27 cellular contexts compared by ENCODE assay signal in the genomic region with DNA sequence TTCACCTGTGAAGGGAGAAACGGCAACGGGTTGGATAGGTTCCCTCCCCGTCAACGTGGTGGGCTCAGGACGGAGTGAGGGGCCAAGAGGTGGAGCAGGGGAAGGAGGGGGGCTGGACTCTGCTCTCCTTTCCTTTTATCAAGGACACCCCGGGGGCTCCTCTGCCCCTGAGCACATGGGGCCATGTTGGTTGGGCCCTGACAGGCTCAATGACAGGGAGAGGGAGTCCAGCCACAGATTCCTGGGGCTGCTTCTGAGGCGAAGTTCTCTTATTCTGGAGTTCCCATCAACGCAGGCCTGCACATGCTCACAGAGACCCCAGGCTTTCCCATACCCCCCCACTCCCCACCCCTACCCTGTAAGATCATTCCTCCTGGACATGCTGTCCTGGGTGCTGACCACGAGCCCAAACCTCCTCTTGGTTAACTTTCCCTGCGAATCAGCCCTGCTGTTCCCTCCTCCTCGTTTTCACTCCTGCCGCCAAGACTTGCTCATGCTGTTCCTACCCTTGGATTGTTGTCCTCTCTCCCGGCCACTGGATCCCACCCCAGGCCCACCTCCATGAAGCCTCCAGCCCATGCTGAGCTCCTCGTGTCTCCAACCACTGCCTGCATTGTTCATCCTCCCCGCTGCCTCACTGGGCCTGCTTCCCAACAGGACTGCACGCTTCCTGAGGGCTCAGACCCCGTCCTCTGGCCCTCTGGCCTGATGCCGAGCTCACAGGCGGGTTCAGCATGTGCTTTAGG.
DNase-seq lines count a peak whose midpoint lies in the region; FAIRE-seq and TF ChIP-seq lines count a peak whose summit lies in the region.
"Had no signal": no experiment of that assay in that cellular context is flagged by ENCODE, and none has a peak within 500 bp of the region (broad histone marks: within the 10 kb centered on the region; RNA-seq: fewer than 3 reads in every experiment).

No MANE protein-coding gene starts in this region.

- H3K4me1 ChIP-seq in Caco-2: no peaks in the 10 kb centered on the region
- peaks cover 23% of the 10 kb centered on the region for H3K4me1 ChIP-seq in HUES64 (ENCODE audit: insufficient read depth, low read length)
- H3K4me1 ChIP-seq: BLaER1 had no signal

- DNase-seq in Caco-2: no peak
- no peak for DNase-seq in nephron progenitor cell
- no peak for DNase-seq in foreskin fibroblast
- DNase-seq in D721Med (ENCODE audit: insufficient read length, low spot score): no peak
- no peak for DNase-seq in immature natural killer cell
- DNase-seq in GM19240 (ENCODE audit: insufficient read length, low spot score): no peak
- DNase-seq: activated CD4-positive, alpha-beta T cell treated with anti-CD3 and anti-CD28 coated beads for 48 hours; activated gamma-delta T cell treated with Interleukin-2 at 50 U/mL for 16 hours; activated T-cell treated with anti-CD3 and anti-CD28 coated beads, Interleukin-2, amount 50 U/mL, for 24 hours; COR-L47; cortex of kidney; kidney; MV-4-11; NCI-H187 treated with DMSO at 0.1 percent for 48 hours; NCI-H226; RPMI8226; stimulated activated CD4-positive, alpha-beta T cell treated with anti-CD3 and anti-CD28 coated beads, Interleukin-12 subunit alpha, Interleukin-12 subunit beta, amount 100 ng/mL, for 4 hours; stimulated activated CD4-positive, alpha-beta T cell treated with anti-CD3 and anti-CD28 coated beads, Interleukin-4, amount 100 ng/mL, for 4 hours; stimulated activated naive CD8-positive, alpha-beta T cell treated with anti-CD3 and anti-CD28 coated beads, Interleukin-15, Interleukin-2, amounts not matched to agents 100 U/mL and 50 U/mL, for 24 hours had no signal

- POLR2A ChIA-PET in Caco-2 (lab: Charles Lee): no interaction called here

- H3K27me3 Mint-ChIP-seq in Caco-2 (ENCODE audit: insufficient read depth, unreplicated experiment): no peaks in the 10 kb centered on the region
- H3K27me3 Mint-ChIP-seq in dendritic cell treated with granulocyte-macrophage colony-stimulating factor and Interleukin-4, amounts not matched to agents 40 ng/mL and 50 ng/mL, for 4 days: no peaks in the 10 kb centered on the region
- no peaks in the 10 kb centered on the region for H3K27me3 Mint-ChIP-seq in nephron progenitor cell (ENCODE audit: low read depth, poor library complexity)
- peaks cover 0 to 6% (median 4%) of the 10 kb centered on the region in 3 donors for H3K27me3 Mint-ChIP-seq in immature natural killer cell (ENCODE audit: low read depth in 3 of 3)

- CTCF ChIA-PET in Caco-2 (lab: Charles Lee): no interaction called here

- intact Hi-C loops in Caco-2 (cut with micrococcal nuclease; ENCODE audit: unreplicated experiment): no loop called here
- intact Hi-C loops in dendritic cell treated with granulocyte-macrophage colony-stimulating factor and Interleukin-4, amounts not matched to agents 40 ng/mL and 50 ng/mL, for 4 days (cut with micrococcal nuclease): no loop called here

- H3K9ac ChIP-seq in HUES64 (ENCODE audit: low read depth, low read length): no peak overlapping the region
- H3K9ac ChIP-seq: BLaER1 had no signal

- no peak overlapping the region for H3K4me3 ChIP-seq in Caco-2 (ENCODE audit: low read depth, low read length)
- H3K4me3 ChIP-seq in HUES64 (ENCODE audit: low read length): no peak overlapping the region
- no peak overlapping the region for H3K4me3 ChIP-seq in foreskin fibroblast (ENCODE audit: low read depth in 1 of 2, low read length in 2 of 2)
- H3K4me3 ChIP-seq: BLaER1, lung, thoracic aorta had no signal

- no peak for TF ChIP-seq CTCF in Caco-2 (IDR thresholded peaks at IDR 0.05; ENCODE audit: insufficient read depth in 1 of 2, low read depth in 1 of 2, low read length in 1 of 2, severe bottlenecking in 1 of 2, unreplicated experiment in 1 of 2)
- no peak for TF ChIP-seq CTCF in nephron progenitor cell (IDR thresholded peaks at IDR 0.05)
- TF ChIP-seq CTCF in foreskin fibroblast (IDR thresholded peaks at IDR 0.05; ENCODE audit: low read depth, low read length): no peak
- no peak for TF ChIP-seq CTCF in D721Med (IDR thresholded peaks at IDR 0.05; ENCODE audit: insufficient read depth, missing control alignments)

- H3K4me1 Mint-ChIP-seq in Caco-2 (ENCODE audit: low read depth, unreplicated experiment) (no peaks in the 10 kb centered on the region), nephron progenitor cell (peaks cover 40% of the 10 kb centered on the region), immature natural killer cell (no peaks in the 10 kb centered on the region)
- H3K4me1 Mint-ChIP-seq in dendritic cell treated with granulocyte-macrophage colony-stimulating factor and Interleukin-4, amounts not matched to agents 40 ng/mL and 50 ng/mL, for 4 days (ENCODE audit: low read depth): peaks cover 30% of the 10 kb centered on the region

- WGBS in HUES64: 90% methylated on average over 19 of the region's 19 CpGs

- H3K36me3 Mint-ChIP-seq in Caco-2 (ENCODE audit: insufficient read depth, unreplicated experiment) (peaks cover 56% of the 10 kb centered on the region), nephron progenitor cell (ENCODE audit: low read depth) (peaks cover 87% of the 10 kb centered on the region), immature natural killer cell (no peaks in the 10 kb centered on the region)
- H3K36me3 Mint-ChIP-seq in dendritic cell treated with granulocyte-macrophage colony-stimulating factor and Interleukin-4, amounts not matched to agents 40 ng/mL and 50 ng/mL, for 4 days (ENCODE audit: low read depth): peaks cover 31% of the 10 kb centered on the region

- H3K9me3 Mint-ChIP-seq in Caco-2 (ENCODE audit: unreplicated experiment): no peaks in the 10 kb centered on the region
- no peaks in the 10 kb centered on the region for H3K9me3 Mint-ChIP-seq in dendritic cell treated with granulocyte-macrophage colony-stimulating factor and Interleukin-4, amounts not matched to agents 40 ng/mL and 50 ng/mL, for 4 days
- no peaks in the 10 kb centered on the region for H3K9me3 Mint-ChIP-seq in nephron progenitor cell
- H3K9me3 Mint-ChIP-seq in immature natural killer cell: no peaks in the 10 kb centered on the region
- H3K9me3 Mint-ChIP-seq: activated T-cell treated with anti-CD3 and anti-CD28 coated beads, Interleukin-2, amount 50 U/mL, for 24 hours; T-helper 1 cell treated with Interleukin-12 subunit alpha and Interleukin-12 subunit beta and Interleukin-4 antibody, amounts not matched to agents 30 μg/mL and 1 μg/mL, for 36 hours had no signal

- H3K36me3 ChIP-seq in Caco-2 (ENCODE audit: control insufficient read depth, insufficient read depth, low read length) (peaks cover 1% of the 10 kb centered on the region), HUES64 (ENCODE audit: insufficient read depth, low read length) (peaks cover 95% of the 10 kb centered on the region)
- H3K36me3 ChIP-seq: BLaER1, thoracic aorta had no signal

- H3K9me3 ChIP-seq in Caco-2: no peaks in the 10 kb centered on the region
- H3K9me3 ChIP-seq in HUES64 (ENCODE audit: insufficient read depth, low read depth, low read length): no peaks in the 10 kb centered on the region
- H3K9me3 ChIP-seq: BLaER1, thoracic aorta had no signal

- BruUV-seq in Caco-2 (replicated peaks; lab: Mats Ljungman, UMichigan): no TSS peak

- H3K4me3 Mint-ChIP-seq in Caco-2 (ENCODE audit: unreplicated experiment) (peak overlapping the region; percentile 18), nephron progenitor cell (no peak overlapping the region), immature natural killer cell (no peak overlapping the region)
- no peak overlapping the region for H3K4me3 Mint-ChIP-seq in dendritic cell treated with granulocyte-macrophage colony-stimulating factor and Interleukin-4, amounts not matched to agents 40 ng/mL and 50 ng/mL, for 4 days
- H3K4me3 Mint-ChIP-seq: activated T-cell treated with anti-CD3 and anti-CD28 coated beads, Interleukin-2, amount 50 U/mL, for 24 hours; T-helper 1 cell treated with Interleukin-12 subunit alpha and Interleukin-12 subunit beta and Interleukin-4 antibody, amounts not matched to agents 30 μg/mL and 1 μg/mL, for 36 hours had no signal

- H3K27ac ChIP-seq in HUES64 (ENCODE audit: low read depth, low read length): peak overlapping the region; percentile 54
- H3K27ac ChIP-seq: BLaER1, thoracic aorta had no signal

- peak overlapping the region; percentile 12 for H3K27ac Mint-ChIP-seq in Caco-2 (ENCODE audit: unreplicated experiment)
- H3K27ac Mint-ChIP-seq in dendritic cell treated with granulocyte-macrophage colony-stimulating factor and Interleukin-4, amounts not matched to agents 40 ng/mL and 50 ng/mL, for 4 days: peak overlapping the region; percentile 28
- peak overlapping the region; percentile 93 for H3K27ac Mint-ChIP-seq in nephron progenitor cell
- H3K27ac Mint-ChIP-seq in immature natural killer cell: no peak overlapping the region
- H3K27ac Mint-ChIP-seq: activated T-cell treated with anti-CD3 and anti-CD28 coated beads, Interleukin-2, amount 50 U/mL, for 24 hours; T-helper 1 cell treated with Interleukin-12 subunit alpha and Interleukin-12 subunit beta and Interleukin-4 antibody, amounts not matched to agents 30 μg/mL and 1 μg/mL, for 36 hours had no signal

- H3K27me3 ChIP-seq in Caco-2 (replicated peaks; ENCODE audit: control insufficient read depth, insufficient read depth, low read length) (no peaks in the 10 kb centered on the region), HUES64 (ENCODE audit: insufficient read depth, low read length) (no peaks in the 10 kb centered on the region)
- H3K27me3 ChIP-seq: BLaER1 had no signal

- FAIRE-seq in D721Med (lab: Jason Lieb, UNC): no peak
- FAIRE-seq: bronchial epithelial cell, endometrium, kidney had no signal

Comparison
In these comparisons a context has a peak if more than half of its experiments do, and no peak if none do; other contexts are left out.
1. H3K27ac Mint-ChIP-seq: peak in Caco-2 (single experiment), dendritic cell treated with granulocyte-macrophage colony-stimulating factor and Interleukin-4, amounts not matched to agents 40 ng/mL and 50 ng/mL, for 4 days (single experiment) and nephron progenitor cell (single experiment); none in immature natural killer cell (0 of 6).